28 cellular contexts compared by ENCODE assay signal in the genomic region with DNA sequence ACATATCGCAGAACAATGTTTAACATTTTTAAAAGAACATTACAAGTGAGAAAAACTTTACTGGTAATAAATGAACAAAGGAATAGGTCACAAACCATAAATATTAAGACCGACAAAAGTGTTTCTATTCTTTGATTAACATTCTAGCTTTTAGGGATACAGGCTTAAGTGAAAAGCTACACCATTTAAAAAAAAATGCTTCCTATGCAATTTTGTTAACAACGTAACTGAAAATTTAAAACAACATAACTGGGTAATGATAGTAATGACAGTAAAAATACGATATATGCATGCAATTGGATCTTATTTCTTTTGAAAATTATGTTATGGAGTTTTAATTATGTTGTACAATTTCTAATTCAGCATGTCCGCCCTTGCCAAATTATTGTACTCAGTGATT.
"Had no signal": no experiment of that assay in that cellular context is flagged by ENCODE, and none has a peak within 500 bp of the region (broad histone marks: within the 10 kb centered on the region; RNA-seq: fewer than 3 reads in every experiment).

No MANE protein-coding gene starts in this region.

- H3K79me2 ChIP-seq: parathyroid adenoma had no signal

- H3K36me3 ChIP-seq: neural progenitor cell, ovary, spleen, suprapubic skin, tibial artery, transverse colon, upper lobe of right lung, uterus had no signal

- ATAC-seq: natural killer cell; psoas muscle; right cardiac atrium; sciatic nerve; stimulated activated memory B cell treated with anti-CD40 and anti-IgM and Interleukin-4, amounts not matched to agents 10 μg/mL and 1 μg/mL and 100 μg/mL, for 72 hours; stimulated activated naive CD8-positive, alpha-beta T cell treated with anti-CD3 and anti-CD28 coated beads, Interleukin-15, amount 100 ng/mL, for 72 hours; stimulated activated naive CD8-positive, alpha-beta T cell treated with anti-CD3 and anti-CD28 coated beads, Interleukin-15, Interleukin-2, amounts not matched to agents 100 U/mL and 50 U/mL, for 24 hours; upper lobe of right lung had no signal

- H3K9me3 ChIP-seq: ovary, psoas muscle, testis, tibial artery, upper lobe of right lung, uterus had no signal

- DNase-seq: natural killer cell; occipital lobe; ovary; posterior cingulate gyrus; psoas muscle; right cardiac atrium; spleen; stimulated activated CD4-positive, alpha-beta T cell treated with anti-CD3 and anti-CD28 coated beads, Interleukin-12 subunit alpha, Interleukin-12 subunit beta, amount 100 ng/mL, for 4 hours; stimulated activated CD4-positive, alpha-beta T cell treated with anti-CD3 and anti-CD28 coated beads, Interleukin-1b, Interleukin-23, amount 100 ng/mL, for 48 hours; stimulated activated CD4-positive, alpha-beta T cell treated with anti-CD3 and anti-CD28 coated beads, Interleukin-4, amount 100 ng/mL, for 1 hour; stimulated activated CD4-positive, alpha-beta T cell treated with anti-CD3 and anti-CD28 coated beads, Interleukin-4, amount 100 ng/mL, for 4 hours; stimulated activated CD8-positive, alpha-beta memory T cell treated with anti-CD3 and anti-CD28 coated beads, Interleukin-4, amount 100 ng/mL, for 48 hours; stimulated activated naive CD4-positive, alpha-beta T cell; stimulated activated naive CD8-positive, alpha-beta T cell treated with anti-CD3 and anti-CD28 coated beads, Interleukin-15, amount 100 ng/mL, for 72 hours; stimulated activated naive CD8-positive, alpha-beta T cell treated with anti-CD3 and anti-CD28 coated beads, Interleukin-15, Interleukin-2, amounts not matched to agents 100 U/mL and 50 U/mL, for 24 hours; substantia nigra; testis; tibial artery; transverse colon; upper lobe of right lung; uterus had no signal

- H2AFZ ChIP-seq: neural progenitor cell, parathyroid adenoma had no signal

- H3K9ac ChIP-seq: neural progenitor cell, parathyroid adenoma had no signal

- H3K27me3 ChIP-seq: neural progenitor cell, ovary, spleen, suprapubic skin, testis, tibial artery, transverse colon, upper lobe of right lung, uterus had no signal

- H3K4me3 ChIP-seq: neural progenitor cell, ovary, psoas muscle, skin epidermis, smooth muscle cell, spleen, suprapubic skin, testis, tibial artery, transverse colon, upper lobe of right lung, uterus had no signal

- H3K4me1 ChIP-seq: neural progenitor cell, parathyroid adenoma, psoas muscle, spleen, suprapubic skin, testis, tibial artery, transverse colon, upper lobe of right lung, uterus had no signal

- H3K4me2 ChIP-seq: neural progenitor cell, smooth muscle cell had no signal

- H3K27ac ChIP-seq: neural progenitor cell, ovary, parathyroid adenoma, psoas muscle, skin epidermis, spleen, suprapubic skin, testis, tibial artery, transverse colon, upper lobe of right lung, uterus had no signal
